3 cellular contexts compared by ENCODE assay signal in the genomic region with DNA sequence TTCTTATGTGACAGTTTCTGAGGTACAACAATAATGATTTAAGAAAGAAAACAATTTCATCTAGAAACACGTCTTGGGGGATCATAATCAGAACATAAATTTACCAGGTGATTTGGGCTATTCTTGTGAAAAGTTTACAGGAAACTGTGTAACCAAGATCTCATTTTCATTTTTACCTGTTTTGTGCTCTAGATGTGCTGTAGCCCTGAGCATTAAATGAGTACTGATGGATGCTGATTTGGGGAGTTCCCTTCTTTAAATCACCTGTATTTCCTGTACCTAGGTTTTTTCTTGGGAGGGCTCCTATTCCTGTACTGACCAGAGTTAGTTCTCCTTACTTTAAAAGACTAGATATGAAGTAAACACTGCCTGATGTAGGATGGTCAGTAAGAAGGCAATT.
TF ChIP-seq lines count a peak whose summit lies in the region.

No MANE protein-coding gene starts in this region.

TF ChIP-seq in SK-N-SH, 30 proteins besides CTCF, POLR2A, EP300 and RAD21:
- TF ChIP-seq ELF1 (IDR thresholded peaks at IDR 0.05): no peak
- TF ChIP-seq NRF1 (IDR thresholded peaks at IDR 0.05; ENCODE audit: low read depth, low read length): no peak
- no peak for TF ChIP-seq GATA2 (CRISPR knock-in tag; IDR thresholded peaks at IDR 0.05)
- no peak for TF ChIP-seq TEAD4 (IDR thresholded peaks at IDR 0.05; ENCODE audit: borderline replicate concordance, insufficient read depth)
- no peak for TF ChIP-seq GABPA (IDR thresholded peaks at IDR 0.05; ENCODE audit: low read depth)
- no peak for TF ChIP-seq NFIC (IDR thresholded peaks at IDR 0.05; ENCODE audit: borderline replicate concordance)
- no peak for TF ChIP-seq TAF1 (IDR thresholded peaks at IDR 0.05; ENCODE audit: borderline replicate concordance, low read depth, low read length)
- no peak for TF ChIP-seq TCF12 (IDR thresholded peaks at IDR 0.05)

TF ChIP-seq in SK-N-SH treated with all-trans-retinoic acid at 6 μM for 48 hours, 23 proteins besides CTCF, POLR2A, EP300 and RAD21:
- TF ChIP-seq POU6F1 (CRISPR knock-in tag; IDR thresholded peaks at IDR 0.05; ENCODE audit: borderline replicate concordance, low read depth) (no peak), ZNF565 (CRISPR knock-in tag; conservative IDR thresholded peaks at IDR 0.05; ENCODE audit: low read depth) (no peak), GLIS3 (CRISPR knock-in tag; IDR thresholded peaks at IDR 0.05) (no peak), ZFP30 (CRISPR knock-in tag; IDR thresholded peaks at IDR 0.05) (no peak), PATZ1 (CRISPR knock-in tag; IDR thresholded peaks at IDR 0.05; ENCODE audit: borderline replicate concordance) (no peak), CSRNP3 (CRISPR knock-in tag; IDR thresholded peaks at IDR 0.05) (no peak), SNAI2 (CRISPR knock-in tag; IDR thresholded peaks at IDR 0.05) (no peak), ZFP3 (CRISPR knock-in tag; IDR thresholded peaks at IDR 0.05) (no peak)
TF ChIP-seq in SK-N-SH treated with all-trans-retinoic acid at 6 μM for 48 hours: peak in this region for 0.

TF ChIP-seq in IMR-90, 13 proteins besides CTCF, POLR2A, EP300 and RAD21:
- TF ChIP-seq MAFK (IDR thresholded peaks at IDR 0.05; ENCODE audit: low read depth, low read length): no peak
- no peak for TF ChIP-seq RCOR1 (IDR thresholded peaks at IDR 0.05; ENCODE audit: insufficient replicate concordance, low read length)
- no peak for TF ChIP-seq MAZ (IDR thresholded peaks at IDR 0.05; ENCODE audit: borderline replicate concordance, low read depth, low read length)
- TF ChIP-seq MXI1 (IDR thresholded peaks at IDR 0.05; ENCODE audit: borderline replicate concordance, low read depth, low read length): no peak
